In genomic region chr7:73865738-73866445, GRCh38 we compare ENCODE assay signal across 8 cellular contexts. TPM values are rescaled to one million over a fixed set of nuclear protein-coding genes. Genes with fewer than 3 reads are reported as not detected.
DNase-seq lines count a peak whose midpoint lies in the region; ATAC-seq, FAIRE-seq and TF ChIP-seq lines count a peak whose summit lies in the region.

No MANE protein-coding gene starts in this region.

- no peaks in the 10 kb centered on the region for H3K36me3 ChIP-seq in BJ (ENCODE audit: control insufficient read depth, insufficient read depth, low read length)
- H3K36me3 ChIP-seq in Peyer's patch, result no peaks in the 10 kb centered on the region
- no peaks in the 10 kb centered on the region for H3K36me3 ChIP-seq in endothelial cell of umbilical vein (ENCODE audit: control insufficient read depth in 2 of 2, extremely low read depth in 1 of 2, insufficient read depth in 2 of 2, low read length in 2 of 2)

- H3K4me3 ChIP-seq in BJ (ENCODE audit: low read depth, low read length), result no peak overlapping the region
- no peak overlapping the region for H3K4me3 ChIP-seq in Peyer's patch
- H3K4me3 ChIP-seq in endothelial cell of umbilical vein (replicated peaks in 1 of 3; ENCODE audit: insufficient read depth in 1 of 3, low read depth in 1 of 3, low read length in 3 of 3), result no peak overlapping the region

- peak overlapping the region; percentile 82 for H3K27ac Mint-ChIP-seq in neural crest cell (ENCODE audit: unreplicated experiment)

- TF ChIP-seq CTCF in BJ (IDR thresholded peaks at IDR 0.05; ENCODE audit: insufficient read depth, low read depth, low read length), result peak; percentile 76
- TF ChIP-seq CTCF in Peyer's patch (IDR thresholded peaks at IDR 0.05), result peak in 4 of 6 experiments; percentile 44 to 57 (median 55)
- peak; percentile 61 to 77 for TF ChIP-seq CTCF in endothelial cell of umbilical vein (IDR thresholded peaks at IDR 0.05; ENCODE audit: extremely low read depth in 1 of 2, insufficient read depth in 1 of 2, low read depth in 1 of 2, low read length in 2 of 2)
- peak; percentile 59 for TF ChIP-seq CTCF in neural crest cell (conservative IDR thresholded peaks at IDR 0.05)

- no TSS peak for BruUV-seq in endothelial cell of umbilical vein (replicated peaks; lab: Mats Ljungman, UMichigan)

- intact Hi-C loops in endothelial cell of umbilical vein (cut with micrococcal nuclease), result loop anchor here (1.0 to 2.0 kb wide), 5 partner anchors 113 to 527 kb away; no protein-coding TSS in a partner anchor

- no peak overlapping the region for H3K9ac ChIP-seq in endothelial cell of umbilical vein (replicated peaks; ENCODE audit: extremely low read depth, insufficient read depth, low read length)

- H3K27ac ChIP-seq in Peyer's patch (no peak overlapping the region), endothelial cell of umbilical vein (ENCODE audit: insufficient read depth, low read depth, low read length) (no peak overlapping the region)

- H3K4me1 ChIP-seq in Peyer's patch (peaks cover 0 to 21% (median 1%) of the 10 kb centered on the region in 4 donors), endothelial cell of umbilical vein (ENCODE audit: control insufficient read depth, extremely low read depth, insufficient read depth, low read length) (no peaks in the 10 kb centered on the region)

- H3K27me3 Mint-ChIP-seq in neural crest cell (ENCODE audit: low read depth), result no peaks in the 10 kb centered on the region

- H3K79me2 ChIP-seq in endothelial cell of umbilical vein (ENCODE audit: control insufficient read depth, insufficient read depth, low read length), result no peaks in the 10 kb centered on the region

- CTCF ChIA-PET in BJ (lab: Yijun Ruan, JAX), result interaction anchor here (0.6 to 2.9 kb wide), 21 partner anchors 8 to 535 kb away, joined by 3 to 35 read pairs (median 4); partner anchors contain the start of gene ELN
- CTCF ChIA-PET in endothelial cell of umbilical vein (lab: Charles Lee), result interaction anchor here (0.6 to 4.7 kb wide), 18 partner anchors 9 to 535 kb away, joined by 3 to 105 read pairs (median 5); partner anchors contain the start of genes ELN and LIMK1

- H3K4me3 Mint-ChIP-seq in neural crest cell, result no peak overlapping the region

- ATAC-seq in GM18502 (IDR thresholded peaks at IDR 0.05; ENCODE audit: poor library complexity, unreplicated experiment), result no peak
- ATAC-seq in HG03139 (IDR thresholded peaks at IDR 0.05; ENCODE audit: unreplicated experiment), result no peak

- dilution Hi-C loops in endothelial cell of umbilical vein (cut with MboI; ENCODE audit: extremely low pct_ligation_motif_present, low sequenced_read_pairs), result no loop called here

- no peaks in the 10 kb centered on the region for H3K4me1 Mint-ChIP-seq in neural crest cell

- H3K36me3 Mint-ChIP-seq in neural crest cell (ENCODE audit: low read depth), result no peaks in the 10 kb centered on the region

- no peaks in the 10 kb centered on the region for H3K9me1 ChIP-seq in endothelial cell of umbilical vein (replicated peaks; ENCODE audit: control insufficient read depth, extremely low read depth, insufficient read depth, low read length)

- H2AFZ ChIP-seq in endothelial cell of umbilical vein (ENCODE audit: low read depth, low read length), result no peak overlapping the region

- POLR2A ChIA-PET in BJ (lab: Charles Lee) (interaction anchor here (0.5 kb wide), 2 partner anchors 11 to 526 kb away, joined by 4 to 14 read pairs; no protein-coding TSS in a partner anchor), endothelial cell of umbilical vein (lab: Charles Lee) (no interaction called here)

- H3K4me2 ChIP-seq in endothelial cell of umbilical vein (ENCODE audit: insufficient read depth, low read length), result no peak overlapping the region

- peak; percentile 26 for FAIRE-seq in GM19239 (lab: Jason Lieb, UNC)
- peak; percentile 83 for FAIRE-seq in endothelial cell of umbilical vein (lab: Jason Lieb, UNC)

- no peak for DNase-seq in BJ (ENCODE audit: low read depth)
- DNase-seq in GM19239 (ENCODE audit: insufficient read length, low spot score), result no peak
- DNase-seq in Peyer's patch, result no peak
- peak; percentile 62 for DNase-seq in endothelial cell of umbilical vein (ENCODE audit: low read depth, low spot score)
- no peak for DNase-seq in neural crest cell (ENCODE audit: low read depth, low spot score)
- DNase-seq in activated CD8-positive, alpha-beta memory T cell treated with anti-CD3 and anti-CD28 coated beads, Interleukin-2, amount 50 U/mL, for 48 hours, result no peak

- no peaks in the 10 kb centered on the region for H4K20me1 ChIP-seq in endothelial cell of umbilical vein (replicated peaks; ENCODE audit: control insufficient read depth, extremely low read depth, insufficient read depth, low read length)

- H3K27me3 ChIP-seq in BJ (ENCODE audit: control insufficient read depth, insufficient read depth, low read length) (no peaks in the 10 kb centered on the region), Peyer's patch (no peaks in the 10 kb centered on the region), endothelial cell of umbilical vein (ENCODE audit: control insufficient read depth in 2 of 2, insufficient read depth in 2 of 2, low read length in 2 of 2) (no peaks in the 10 kb centered on the region)

- H3K9me3 ChIP-seq in Peyer's patch, result no peaks in the 10 kb centered on the region
- H3K9me3 ChIP-seq in endothelial cell of umbilical vein (replicated peaks; ENCODE audit: control insufficient read depth, insufficient read depth, low read length), result no peaks in the 10 kb centered on the region

- no peaks in the 10 kb centered on the region for H3K9me3 Mint-ChIP-seq in neural crest cell

- no peak for TF ChIP-seq POLR2A in Peyer's patch (IDR thresholded peaks at IDR 0.05)
- TF ChIP-seq POLR2A in endothelial cell of umbilical vein (IDR thresholded peaks at IDR 0.05; ENCODE audit: low read depth, low read length), result no peak

TF ChIP-seq in endothelial cell of umbilical vein, 7 proteins besides CTCF, POLR2A, EP300 and RAD21:
- no peak for TF ChIP-seq MAX (IDR thresholded peaks at IDR 0.05; ENCODE audit: insufficient read depth, insufficient read length)
- no peak for TF ChIP-seq JUN (IDR thresholded peaks at IDR 0.05; ENCODE audit: borderline replicate concordance, insufficient read depth, insufficient read length, low read depth)
- TF ChIP-seq POLR2AphosphoS5 (IDR thresholded peaks at IDR 0.05; ENCODE audit: insufficient read depth, low read depth, low read length), result no peak
- TF ChIP-seq EZH2 (IDR thresholded peaks at IDR 0.05; ENCODE audit: borderline replicate concordance, low read depth, low read length, severe bottlenecking), result no peak
- TF ChIP-seq GATA2 (IDR thresholded peaks at IDR 0.05; ENCODE audit: insufficient read depth, insufficient read length, low read depth, low read length), result no peak
- TF ChIP-seq FOS (IDR thresholded peaks at IDR 0.05; ENCODE audit: borderline replicate concordance, insufficient read depth, low read length), result no peak
- no peak for TF ChIP-seq MYC (IDR thresholded peaks at IDR 0.05; ENCODE audit: low read depth, low read length)

RNA-seq across cellular contexts. Expression of gene TMEM270, which starts 4.9 kb away (rescaled TPM):
- polyA plus RNA-seq in BJ (2011; rRNA removed), result not detected in 2 replicates
- not detected in 2 replicates for polyA minus RNA-seq in BJ (2011; rRNA and poly(A)+ RNA removed)
- total RNA-seq in Peyer's patch, result not detected
- not detected in 2 replicates for total RNA-seq in endothelial cell of umbilical vein
- not detected in 2 replicates for polyA plus RNA-seq in endothelial cell of umbilical vein
- not detected in 2 replicates for polyA plus RNA-seq in endothelial cell of umbilical vein (2011; cell fraction: cytosol; rRNA removed)
- not detected in 2 replicates for polyA plus RNA-seq in endothelial cell of umbilical vein (2011; cell fraction: nucleus; rRNA removed)
- polyA plus RNA-seq in endothelial cell of umbilical vein (2012), result not detected in 2 replicates
- polyA minus RNA-seq in endothelial cell of umbilical vein, result not detected in 2 replicates
- not detected for polyA minus RNA-seq in endothelial cell of umbilical vein (2011; cell fraction: cytosol; rRNA and poly(A)+ RNA removed)
- not detected in 2 replicates for polyA minus RNA-seq in endothelial cell of umbilical vein (2011; cell fraction: nucleus; rRNA and poly(A)+ RNA removed)
- total RNA-seq in neural crest cell, result not detected in 2 replicates

RNA-seq across cellular contexts. Expression of gene METTL27, which starts 23.6 kb away (rescaled TPM):
- polyA plus RNA-seq in BJ (2011; rRNA removed) (1.1 and 1.5 TPM in 2 replicates), endothelial cell of umbilical vein (6.9 and 9.0 TPM in 2 replicates)
- 0.28 and 0.77 TPM in 2 replicates for polyA minus RNA-seq in BJ (2011; rRNA and poly(A)+ RNA removed)
- total RNA-seq in Peyer's patch (10 to 100 TPM in 2 of 4 donors, 1 to 10 TPM in 2; 2.1 to 20.4 (median 11.7) TPM), endothelial cell of umbilical vein (1.2 and 10.8 TPM in 2 replicates), neural crest cell (1.7 and 2.3 TPM in 2 replicates)
- 3.9 and 5.3 TPM in 2 replicates for polyA plus RNA-seq in endothelial cell of umbilical vein (2011; cell fraction: cytosol; rRNA removed)
- polyA plus RNA-seq in endothelial cell of umbilical vein (2011; cell fraction: nucleus; rRNA removed), result 3.6 and 4.9 TPM in 2 replicates
- 3.0 and 4.9 TPM in 2 replicates for polyA plus RNA-seq in endothelial cell of umbilical vein (2012)
- 1.3 and 3.9 TPM in 2 replicates for polyA minus RNA-seq in endothelial cell of umbilical vein
- 1.4 TPM for polyA minus RNA-seq in endothelial cell of umbilical vein (2011; cell fraction: cytosol; rRNA and poly(A)+ RNA removed)
- polyA minus RNA-seq in endothelial cell of umbilical vein (2011; cell fraction: nucleus; rRNA and poly(A)+ RNA removed), result 3.4 and 5.1 TPM in 2 replicates

RNA-seq across cellular contexts. Expression of gene CLDN4, which starts 35.1 kb away (rescaled TPM):
- polyA plus RNA-seq in BJ (2011; rRNA removed) (0.07 and 0.18 TPM in 2 replicates), endothelial cell of umbilical vein (0.14 and 0.15 TPM in 2 replicates)
- polyA minus RNA-seq in BJ (2011; rRNA and poly(A)+ RNA removed), result 0.09 and 0.10 TPM in 2 replicates
- total RNA-seq in Peyer's patch (100 to 1,000 TPM in 3 of 4 donors, 10 to 100 TPM in 1; 83.3 to 551 (median 450) TPM), endothelial cell of umbilical vein (0.13 and 0.25 TPM in 2 replicates), neural crest cell (0.34 and 0.47 TPM in 2 replicates)
- 0.07 and 0.10 TPM in 2 replicates for polyA plus RNA-seq in endothelial cell of umbilical vein (2011; cell fraction: cytosol; rRNA removed)
- 0.22 and 0.24 TPM in 2 replicates for polyA plus RNA-seq in endothelial cell of umbilical vein (2011; cell fraction: nucleus; rRNA removed)
- polyA plus RNA-seq in endothelial cell of umbilical vein (2012), result 0.31 and 0.52 TPM in 2 replicates
- not detected in 2 replicates for polyA minus RNA-seq in endothelial cell of umbilical vein
- polyA minus RNA-seq in endothelial cell of umbilical vein (2011; cell fraction: cytosol; rRNA and poly(A)+ RNA removed), result 43.9 TPM
- polyA minus RNA-seq in endothelial cell of umbilical vein (2011; cell fraction: nucleus; rRNA and poly(A)+ RNA removed), result 0.38 TPM in 1 of 2 replicates, not detected in the other

Comparison
In these comparisons a context has a peak if more than half of its experiments do, and no peak if none do; other contexts are left out.
1. RNA of gene CLDN4, which starts 35.1 kb away (total RNA-seq): 83.3 to 551 TPM in Peyer's patch; 0.34 to 0.47 TPM in neural crest cell and 0.13 to 0.25 TPM in endothelial cell of umbilical vein; every median in the first group is over 10 times any median in the second.
2. Peak in every context shown above with its lines, with median percentiles within 50 percentile points of each other: CTCF ChIP-seq.